Comparison of ENCODE assay signal across 17 cellular contexts in the genomic region with DNA sequence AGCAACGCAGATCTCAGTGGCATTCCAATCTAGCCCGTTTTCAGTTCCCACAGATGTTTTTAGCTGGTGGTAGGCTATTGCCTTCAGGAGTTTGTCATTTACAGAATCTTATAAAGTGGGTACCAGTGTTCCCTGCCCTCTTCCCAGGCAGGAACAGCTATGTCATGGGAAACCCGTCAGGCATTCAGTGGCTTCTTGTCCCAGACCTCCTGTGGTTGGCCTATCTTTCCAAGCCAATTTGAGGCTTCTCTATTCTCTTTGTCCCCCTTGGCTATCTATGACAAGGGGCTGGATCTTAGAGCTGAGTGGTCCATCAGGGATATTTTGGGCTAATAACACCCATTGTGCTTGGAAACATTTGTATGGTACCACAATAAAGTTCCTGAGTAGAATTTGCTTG. TPM values are rescaled to one million over a fixed set of nuclear protein-coding genes. Genes with fewer than 3 reads are reported as not detected.
DNase-seq lines count a peak whose midpoint lies in the region; TF ChIP-seq lines count a peak whose summit lies in the region.
"Had no signal": no experiment of that assay in that cellular context is flagged by ENCODE, and none has a peak within 500 bp of the region (broad histone marks: within the 10 kb centered on the region; RNA-seq: fewer than 3 reads in every experiment).

No MANE protein-coding gene starts in this region.

- H3K9me2 ChIP-seq in GM23248 (ENCODE audit: insufficient read depth), result no peaks in the 10 kb centered on the region

- WGBS in endodermal cell (ENCODE audit: insufficient coverage in 1 of 2, insufficient read length in 1 of 2), 2 experiments, result 69 to 73% methylated on average over 3 of the region's 3 CpGs
- WGBS in mesendoderm (ENCODE audit: extremely low coverage, insufficient coverage, low lambda C conversion rate), result no CpG with 5 or more reads among the region's 3 CpGs
- WGBS in GM23248 (ENCODE audit: low coverage in 1 of 2, low lambda C conversion rate in 2 of 2, missing lambda C conversion rate in 2 of 2), 2 experiments, result 61 to 68% methylated on average over 3 of the region's 3 CpGs

- no peaks in the 10 kb centered on the region for H3K27me3 ChIP-seq in endodermal cell (ENCODE audit: control insufficient read depth, insufficient read depth, low read length, poor library complexity, severe bottlenecking)
- H3K27me3 ChIP-seq in mesendoderm (ENCODE audit: insufficient read depth, low read length, poor library complexity), result no peaks in the 10 kb centered on the region
- no peaks in the 10 kb centered on the region for H3K27me3 ChIP-seq in osteoblast (ENCODE audit: insufficient read depth, low read length)
- no peaks in the 10 kb centered on the region for H3K27me3 ChIP-seq in GM23248 (replicated peaks; ENCODE audit: insufficient read depth)

- no peak overlapping the region for H2BK15ac ChIP-seq in mesendoderm (replicated peaks; ENCODE audit: low read depth)

- H2BK120ac ChIP-seq in mesendoderm (ENCODE audit: low read depth, low read length), result no peak overlapping the region

- no peaks in the 10 kb centered on the region for H3K79me1 ChIP-seq in mesendoderm (ENCODE audit: low read length)

- peaks cover 34% of the 10 kb centered on the region for H3K4me1 Mint-ChIP-seq in endodermal cell
- H3K4me1 Mint-ChIP-seq: CD4-positive, CD25-positive, alpha-beta regulatory T cell; CD8-positive, alpha-beta memory T cell; IgD-negative memory B cell had no signal

- DNase-seq in EH (ENCODE audit: low read depth) (peak; percentile 9), endodermal cell (peak; percentile 62), mesendoderm (peak; percentile 73), osteoblast (ENCODE audit: insufficient read length, low spot score, missing footprints) (no peak), NCI-H345 treated with DMSO at 0.1 percent for 48 hours (lab: John Stamatoyannopoulos, UW; ENCODE audit: unreplicated experiment) (no peak), GM23248 (no peak), SHP77 treated with DMSO at 0.1 percent for 48 hours (lab: John Stamatoyannopoulos, UW) (no peak)
- DNase-seq: BE2C; C1 segment of cervical spinal cord; CD4-positive, CD25-positive, alpha-beta regulatory T cell; CD8-positive, alpha-beta memory T cell; COR-L47; DMS 273 treated with DMSO at 0.1 percent for 48 hours; GDM1; GOT3; H7 had no signal

- TF ChIP-seq CTCF in endodermal cell (conservative IDR thresholded peaks at IDR 0.05), result no peak
- TF ChIP-seq CTCF in osteoblast (IDR thresholded peaks at IDR 0.05; ENCODE audit: extremely low read depth, low read depth, low read length), result no peak

- H3K9ac ChIP-seq in endodermal cell (ENCODE audit: extremely low read depth, low read length, poor library complexity, severe bottlenecking) (no peak overlapping the region), mesendoderm (ENCODE audit: low read length) (no peak overlapping the region), GM23248 (no peak overlapping the region)

- H3K23ac ChIP-seq in mesendoderm (ENCODE audit: low read length), result no peak overlapping the region

- H3K4me2 ChIP-seq in mesendoderm (ENCODE audit: low read length) (no peak overlapping the region), osteoblast (ENCODE audit: insufficient read depth, low read length) (peak overlapping the region; percentile 40), GM23248 (ENCODE audit: unreplicated experiment) (no peak overlapping the region)

- H4K5ac ChIP-seq in mesendoderm (ENCODE audit: low read length), result no peak overlapping the region

- H3K36me3 Mint-ChIP-seq in endodermal cell (ENCODE audit: low read depth), result no peaks in the 10 kb centered on the region

- H3K9me3 ChIP-seq in endodermal cell (ENCODE audit: control insufficient read depth, low read length) (no peaks in the 10 kb centered on the region), osteoblast (ENCODE audit: low read depth, low read length) (no peaks in the 10 kb centered on the region), GM23248 (ENCODE audit: low read depth) (no peaks in the 10 kb centered on the region)
- H3K9me3 ChIP-seq: BE2C had no signal

- H3K4me3 Mint-ChIP-seq in endodermal cell, result no peak overlapping the region
- H3K4me3 Mint-ChIP-seq: CD4-positive, CD25-positive, alpha-beta regulatory T cell; CD8-positive, alpha-beta memory T cell; IgD-negative memory B cell had no signal

- H2AK5ac ChIP-seq in mesendoderm (ENCODE audit: low read length), result no peak overlapping the region

- no peaks in the 10 kb centered on the region for H4K20me1 ChIP-seq in osteoblast (ENCODE audit: insufficient read depth, low read length)
- H4K20me1 ChIP-seq in GM23248 (ENCODE audit: insufficient read depth), result no peaks in the 10 kb centered on the region

- H3F3A ChIP-seq in GM23248 (ENCODE audit: insufficient read depth), result peaks cover 7% of the 10 kb centered on the region; the same call in 1 of the 2 replicates

- no peaks in the 10 kb centered on the region for H3K27me3 Mint-ChIP-seq in endodermal cell (ENCODE audit: insufficient read depth)
- H3K27me3 Mint-ChIP-seq: CD4-positive, CD25-positive, alpha-beta regulatory T cell; CD8-positive, alpha-beta memory T cell; IgD-negative memory B cell had no signal

- H3K27ac ChIP-seq in endodermal cell (ENCODE audit: low read depth, low read length) (no peak overlapping the region), mesendoderm (ENCODE audit: low read depth, low read length) (no peak overlapping the region), osteoblast (ENCODE audit: low read depth, low read length) (no peak overlapping the region), GM23248 (no peak overlapping the region)

- no peak overlapping the region for H3K4ac ChIP-seq in mesendoderm (ENCODE audit: low read depth, low read length)

- in situ Hi-C loops in GM23248 (cut with MboI), result no loop called here

- no peak overlapping the region for H3K56ac ChIP-seq in mesendoderm (ENCODE audit: low read length)

- H3K9me3 Mint-ChIP-seq in endodermal cell, result no peaks in the 10 kb centered on the region
- H3K9me3 Mint-ChIP-seq: CD4-positive, CD25-positive, alpha-beta regulatory T cell; CD8-positive, alpha-beta memory T cell had no signal

- no peaks in the 10 kb centered on the region for H3K79me2 ChIP-seq in mesendoderm (ENCODE audit: control insufficient read depth, insufficient read depth, low read length)
- H3K79me2 ChIP-seq in osteoblast (ENCODE audit: insufficient read depth, low read length), result no peaks in the 10 kb centered on the region
- H3K79me2 ChIP-seq in GM23248 (ENCODE audit: insufficient read depth), result no peaks in the 10 kb centered on the region

- no peak overlapping the region for H4K8ac ChIP-seq in mesendoderm (ENCODE audit: low read depth, low read length)

- H3K4me3 ChIP-seq in endodermal cell (ENCODE audit: low read length) (no peak overlapping the region), mesendoderm (ENCODE audit: low read length) (no peak overlapping the region), osteoblast (ENCODE audit: insufficient read depth, low read length) (no peak overlapping the region), GM23248 (no peak overlapping the region)

- H3K4me1 ChIP-seq in endodermal cell (ENCODE audit: control insufficient read depth, insufficient read depth, low read length), result peaks cover 28% of the 10 kb centered on the region
- H3K4me1 ChIP-seq in mesendoderm (ENCODE audit: control insufficient read depth, low read depth, low read length), result no peaks in the 10 kb centered on the region
- peaks cover 5% of the 10 kb centered on the region for H3K4me1 ChIP-seq in osteoblast (ENCODE audit: insufficient read depth, low read length)
- peaks cover 6% of the 10 kb centered on the region; the same call in 1 of the 2 replicates for H3K4me1 ChIP-seq in GM23248 (ENCODE audit: insufficient read depth)
- H3K4me1 ChIP-seq: BE2C had no signal

- peak overlapping the region; percentile 89 for H2AFZ ChIP-seq in osteoblast (ENCODE audit: low read length)
- H2AFZ ChIP-seq in GM23248, result no peak overlapping the region

- H3K36me3 ChIP-seq in endodermal cell (ENCODE audit: control insufficient read depth, insufficient read depth, low read length) (no peaks in the 10 kb centered on the region), mesendoderm (ENCODE audit: control insufficient read depth, insufficient read depth, low read length) (no peaks in the 10 kb centered on the region), osteoblast (ENCODE audit: insufficient read depth, low read length) (no peaks in the 10 kb centered on the region), GM23248 (ENCODE audit: low read depth) (no peaks in the 10 kb centered on the region)
- H3K36me3 ChIP-seq: BE2C had no signal

- no peak overlapping the region for H3K18ac ChIP-seq in mesendoderm (ENCODE audit: low read length)

- H2BK5ac ChIP-seq in mesendoderm (ENCODE audit: low read length), result no peak overlapping the region

- peak overlapping the region; percentile 33 for H3K27ac Mint-ChIP-seq in endodermal cell
- H3K27ac Mint-ChIP-seq: CD4-positive, CD25-positive, alpha-beta regulatory T cell; CD8-positive, alpha-beta memory T cell; IgD-negative memory B cell had no signal

RNA-seq across cellular contexts. Expression of gene RPL34, which starts 33.6 kb away (rescaled TPM):
- total RNA-seq in endodermal cell (1,000 to 10,000 TPM; 1,014 to 1,108 TPM), osteoblast (448 and 555 TPM in 2 replicates)
- polyA plus RNA-seq in endodermal cell (2013, experiment 1 of 2), result 2,395 TPM
- polyA plus RNA-seq in endodermal cell (2013, experiment 2 of 2), result 2,126 TPM
- polyA plus RNA-seq in mesendoderm (2013, experiment 1 of 2), result 2,569 TPM
- 2,565 TPM for polyA plus RNA-seq in mesendoderm (2013, experiment 2 of 2)
- total RNA-seq in GM23248 (2014; rRNA removed; shearing (Covaris generic)), result 588 and 647 TPM in 2 replicates
- 911 and 935 TPM in 2 replicates for polyA plus RNA-seq in GM23248 (2016; fragmentation: Nextera tagmentation; extraction: Ambion mirVana)

Comparison
In these comparisons a context has a peak if more than half of its experiments do, and no peak if none do; other contexts are left out.
1. DNase-seq: peak in EH (single experiment), endodermal cell (single experiment) and mesendoderm (single experiment); none in osteoblast (single experiment), NCI-H345 treated with DMSO at 0.1 percent for 48 hours (single experiment), GM23248 (single experiment) and SHP77 treated with DMSO at 0.1 percent for 48 hours (single experiment).